In the genomic region with DNA sequence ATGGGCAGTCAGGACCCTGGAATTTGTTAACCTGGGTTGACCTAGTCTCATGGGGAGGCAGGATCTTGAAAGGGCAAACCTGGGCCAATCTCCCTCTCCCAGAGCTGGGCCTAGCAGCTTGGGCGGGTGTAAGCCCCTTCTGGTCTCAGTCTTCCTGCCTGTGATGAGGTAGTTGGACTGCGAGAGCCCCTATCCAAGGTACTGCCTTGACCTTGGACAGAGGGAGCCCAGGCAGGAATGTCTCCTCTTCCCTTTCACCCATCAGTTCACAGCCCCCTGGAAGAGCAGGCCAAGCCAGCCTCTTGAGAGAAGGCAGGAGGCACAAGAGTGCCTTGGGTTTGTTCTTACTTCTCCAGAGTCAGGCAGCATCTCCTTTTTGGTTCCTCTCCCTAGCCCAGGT, we compare ENCODE assay signal across 16 cellular contexts. TPM values are rescaled to one million over a fixed set of nuclear protein-coding genes. Genes with fewer than 3 reads are reported as not detected.
DNase-seq lines count a peak whose midpoint lies in the region; ATAC-seq and TF ChIP-seq lines count a peak whose summit lies in the region.
"Had no signal": no experiment of that assay in that cellular context is flagged by ENCODE, and none has a peak within 500 bp of the region (broad histone marks: within the 10 kb centered on the region; RNA-seq: fewer than 3 reads in every experiment).

No MANE protein-coding gene starts in this region.

- no peak overlapping the region for H3K4me2 ChIP-seq in neural progenitor cell
- H3K4me2 ChIP-seq: BLaER1 treated with 17β-estradiol and CSF1 and Interleukin-3, amounts not matched to agents 10 nM and 100 nM had no signal

- POLR2A ChIA-PET in HEK293 (lab: Yijun Ruan, JAX): no interaction called here

- no peak overlapping the region for H3K9ac ChIP-seq in neural progenitor cell
- H3K9ac ChIP-seq: BLaER1 treated with 17β-estradiol and CSF1 and Interleukin-3, amounts not matched to agents 10 nM and 100 nM had no signal

- DNase-seq in Right ventricle myocardium inferior (ENCODE audit: missing footprints) (peak; percentile 2), left cardiac atrium (no peak), neural progenitor cell (ENCODE audit: low spot score) (no peak), RPMI8226 (no peak), LoVo (ENCODE audit: low spot score) (no peak)
- DNase-seq in central memory CD8-positive, alpha-beta T cell (ENCODE audit: low spot score in 2 of 2): no peak
- DNase-seq: ACHN; Calu3; CD4-positive, CD25-positive, alpha-beta regulatory T cell; DMS 273 treated with DMSO at 0.1 percent for 48 hours; GOT3; HCEC 1CT had no signal

- H3K27me3 ChIP-seq in neural progenitor cell: no peaks in the 10 kb centered on the region
- H3K27me3 ChIP-seq: BLaER1 treated with 17β-estradiol and CSF1 and Interleukin-3, amounts not matched to agents 10 nM and 100 nM had no signal

- peaks cover 13% of the 10 kb centered on the region for H3K36me3 Mint-ChIP-seq in central memory CD8-positive, alpha-beta T cell (ENCODE audit: insufficient read depth)
- H3K36me3 Mint-ChIP-seq in neural progenitor cell: no peaks in the 10 kb centered on the region
- H3K36me3 Mint-ChIP-seq: CD4-positive, CD25-positive, alpha-beta regulatory T cell had no signal

- CTCF ChIA-PET in HEK293 (lab: Yijun Ruan, JAX): interaction anchor here (0.6 kb wide), 1 partner anchor 41 kb away, joined by 5 read pairs; no protein-coding TSS in a partner anchor

- H3K9me3 ChIP-seq in HEK293 (ENCODE audit: control insufficient read depth, insufficient read depth, low read depth, low read length): no peaks in the 10 kb centered on the region
- no peaks in the 10 kb centered on the region for H3K9me3 ChIP-seq in neural progenitor cell (ENCODE audit: low read depth)
- H3K9me3 ChIP-seq: BLaER1 treated with 17β-estradiol and CSF1 and Interleukin-3, amounts not matched to agents 10 nM and 100 nM had no signal

- H3K27me3 Mint-ChIP-seq in central memory CD8-positive, alpha-beta T cell: peaks cover 9% of the 10 kb centered on the region
- H3K27me3 Mint-ChIP-seq in neural progenitor cell (ENCODE audit: insufficient read depth, low read depth): peaks cover 10% of the 10 kb centered on the region

- H3K4me3 ChIP-seq in HEK293 (ENCODE audit: low read depth, low read length): no peak overlapping the region
- H3K4me3 ChIP-seq in neural progenitor cell: no peak overlapping the region
- H3K4me3 ChIP-seq: BLaER1 treated with 17β-estradiol and CSF1 and Interleukin-3, amounts not matched to agents 10 nM and 100 nM had no signal

- intact Hi-C loops in Right ventricle myocardium inferior (cut with DNase I) (no loop called here), left cardiac atrium (cut with DNase I) (no loop called here)

- H2AFZ ChIP-seq in neural progenitor cell (replicated peaks): no peak overlapping the region

- H3K27ac ChIP-seq in HEK293 (ENCODE audit: extremely low read depth, low read depth, low read length) (no peak overlapping the region), neural progenitor cell (no peak overlapping the region)
- H3K27ac ChIP-seq: BLaER1 treated with 17β-estradiol and CSF1 and Interleukin-3, amounts not matched to agents 10 nM and 100 nM; HL-60 had no signal

- H3K4me1 ChIP-seq in HEK293 (ENCODE audit: control insufficient read depth, insufficient read depth, low read length): peaks cover 7% of the 10 kb centered on the region
- H3K4me1 ChIP-seq in neural progenitor cell: peaks cover 30% of the 10 kb centered on the region

- no peaks in the 10 kb centered on the region for H3F3A ChIP-seq in neural progenitor cell (ENCODE audit: low read depth)

- ATAC-seq in Right ventricle myocardium inferior: no peak
- no peak for ATAC-seq in left cardiac atrium
- no peak for ATAC-seq in central memory CD8-positive, alpha-beta T cell (replicated peaks; ENCODE audit: extremely low read depth, poor library complexity, severe bottlenecking)
- ATAC-seq in GM18909 (IDR thresholded peaks at IDR 0.05; ENCODE audit: poor library complexity, unreplicated experiment): no peak

- no peaks in the 10 kb centered on the region for H3K36me3 ChIP-seq in HEK293 (ENCODE audit: control insufficient read depth in 2 of 2, insufficient read depth in 1 of 2, low read length in 2 of 2)
- H3K36me3 ChIP-seq in neural progenitor cell: no peaks in the 10 kb centered on the region
- H3K36me3 ChIP-seq: BLaER1 treated with 17β-estradiol and CSF1 and Interleukin-3, amounts not matched to agents 10 nM and 100 nM had no signal

- peak overlapping the region; percentile 53 for H3K27ac Mint-ChIP-seq in central memory CD8-positive, alpha-beta T cell (ENCODE audit: low read depth)
- H3K27ac Mint-ChIP-seq in neural progenitor cell: peak overlapping the region; percentile 50
- H3K27ac Mint-ChIP-seq: CD4-positive, CD25-positive, alpha-beta regulatory T cell had no signal

- H3K79me2 ChIP-seq in neural progenitor cell (ENCODE audit: low read depth): no peaks in the 10 kb centered on the region

- H3K9me3 Mint-ChIP-seq in central memory CD8-positive, alpha-beta T cell: no peaks in the 10 kb centered on the region
- no peaks in the 10 kb centered on the region for H3K9me3 Mint-ChIP-seq in neural progenitor cell
- H3K9me3 Mint-ChIP-seq: CD4-positive, CD25-positive, alpha-beta regulatory T cell had no signal

- no peaks in the 10 kb centered on the region for H4K20me1 ChIP-seq in neural progenitor cell (ENCODE audit: low read depth)

- TF ChIP-seq CTCF in HEK293 (tag by site-specific recombination; IDR thresholded peaks at IDR 0.05): no peak
- no peak for TF ChIP-seq CTCF in neural progenitor cell (IDR thresholded peaks at IDR 0.05)

- no peak overlapping the region for H3K4me3 Mint-ChIP-seq in central memory CD8-positive, alpha-beta T cell
- H3K4me3 Mint-ChIP-seq in neural progenitor cell: no peak overlapping the region
- H3K4me3 Mint-ChIP-seq: CD4-positive, CD25-positive, alpha-beta regulatory T cell had no signal

- no peaks in the 10 kb centered on the region for H3K4me1 Mint-ChIP-seq in central memory CD8-positive, alpha-beta T cell
- H3K4me1 Mint-ChIP-seq in neural progenitor cell: peaks cover 33% of the 10 kb centered on the region
- H3K4me1 Mint-ChIP-seq: CD4-positive, CD25-positive, alpha-beta regulatory T cell had no signal

TF ChIP-seq in HEK293, 187 proteins besides CTCF, POLR2A, EP300 and RAD21:
- TF ChIP-seq ZFP69B (tag by site-specific recombination; IDR thresholded peaks at IDR 0.05): no peak
- TF ChIP-seq, protein P1, sequence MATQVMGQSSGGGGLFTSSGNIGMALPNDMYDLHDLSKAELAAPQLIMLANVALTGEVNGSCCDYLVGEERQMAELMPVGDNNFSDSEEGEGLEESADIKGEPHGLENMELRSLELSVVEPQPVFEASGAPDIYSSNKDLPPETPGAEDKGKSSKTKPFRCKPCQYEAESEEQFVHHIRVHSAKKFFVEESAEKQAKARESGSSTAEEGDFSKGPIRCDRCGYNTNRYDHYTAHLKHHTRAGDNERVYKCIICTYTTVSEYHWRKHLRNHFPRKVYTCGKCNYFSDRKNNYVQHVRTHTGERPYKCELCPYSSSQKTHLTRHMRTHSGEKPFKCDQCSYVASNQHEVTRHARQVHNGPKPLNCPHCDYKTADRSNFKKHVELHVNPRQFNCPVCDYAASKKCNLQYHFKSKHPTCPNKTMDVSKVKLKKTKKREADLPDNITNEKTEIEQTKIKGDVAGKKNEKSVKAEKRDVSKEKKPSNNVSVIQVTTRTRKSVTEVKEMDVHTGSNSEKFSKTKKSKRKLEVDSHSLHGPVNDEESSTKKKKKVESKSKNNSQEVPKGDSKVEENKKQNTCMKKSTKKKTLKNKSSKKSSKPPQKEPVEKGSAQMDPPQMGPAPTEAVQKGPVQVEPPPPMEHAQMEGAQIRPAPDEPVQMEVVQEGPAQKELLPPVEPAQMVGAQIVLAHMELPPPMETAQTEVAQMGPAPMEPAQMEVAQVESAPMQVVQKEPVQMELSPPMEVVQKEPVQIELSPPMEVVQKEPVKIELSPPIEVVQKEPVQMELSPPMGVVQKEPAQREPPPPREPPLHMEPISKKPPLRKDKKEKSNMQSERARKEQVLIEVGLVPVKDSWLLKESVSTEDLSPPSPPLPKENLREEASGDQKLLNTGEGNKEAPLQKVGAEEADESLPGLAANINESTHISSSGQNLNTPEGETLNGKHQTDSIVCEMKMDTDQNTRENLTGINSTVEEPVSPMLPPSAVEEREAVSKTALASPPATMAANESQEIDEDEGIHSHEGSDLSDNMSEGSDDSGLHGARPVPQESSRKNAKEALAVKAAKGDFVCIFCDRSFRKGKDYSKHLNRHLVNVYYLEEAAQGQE (tag by site-specific recombination; IDR thresholded peaks at IDR 0.05): peak; percentile 94

RNA-seq across cellular contexts. Expression of a gene that starts 24.7 kb away (rescaled TPM):
- total RNA-seq in Right ventricle myocardium inferior (12.3 TPM), left cardiac atrium (10 to 100 TPM; 12.5 to 24.0 TPM), neural progenitor cell (ENCODE audit: low replicate concordance) (14.5 and 42.5 TPM in 2 replicates)

RNA-seq across cellular contexts. Expression of a gene that starts 41.7 kb away (rescaled TPM):
- total RNA-seq in Right ventricle myocardium inferior (66.5 TPM), left cardiac atrium (10 to 100 TPM; 66.6 to 69.7 TPM), neural progenitor cell (ENCODE audit: low replicate concordance) (282 and 372 TPM in 2 replicates)
